Comparison of ENCODE assay signal across 1 cellular context in the genomic region with DNA sequence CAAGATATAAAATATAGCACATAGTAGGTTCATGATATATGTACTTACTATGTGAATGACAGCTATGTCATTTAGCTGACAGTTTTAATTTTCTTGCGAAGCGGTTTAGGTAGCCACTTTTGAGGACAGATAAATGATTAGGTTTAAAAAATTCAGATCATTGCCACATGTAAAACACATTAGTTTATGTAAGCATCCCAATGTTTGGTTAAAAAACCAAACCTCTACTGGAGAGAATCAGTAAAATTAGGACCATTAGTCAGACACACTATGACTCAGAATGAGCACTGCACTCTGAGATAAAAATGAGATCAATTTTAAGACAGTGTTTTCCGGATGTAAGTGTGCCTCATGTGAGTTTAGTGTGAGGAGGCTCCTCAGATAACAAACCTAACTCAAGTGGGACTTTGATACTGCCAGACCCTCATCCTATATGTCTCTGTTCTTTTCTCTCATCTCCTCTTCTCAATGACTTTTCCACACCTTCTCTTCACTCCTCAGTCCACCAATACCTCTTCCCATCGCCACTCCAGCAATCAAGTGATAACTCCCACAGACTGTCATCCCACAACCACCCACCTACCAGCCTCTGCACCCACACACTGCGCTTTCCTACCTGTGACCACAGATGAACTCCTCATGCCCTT.
TF ChIP-seq lines count a peak whose summit lies in the region.

No MANE protein-coding gene starts in this region.

TF ChIP-seq in K562, 482 proteins besides CTCF, POLR2A, EP300 and RAD21 (continued from another document):
- TF ChIP-seq, protein P1, sequence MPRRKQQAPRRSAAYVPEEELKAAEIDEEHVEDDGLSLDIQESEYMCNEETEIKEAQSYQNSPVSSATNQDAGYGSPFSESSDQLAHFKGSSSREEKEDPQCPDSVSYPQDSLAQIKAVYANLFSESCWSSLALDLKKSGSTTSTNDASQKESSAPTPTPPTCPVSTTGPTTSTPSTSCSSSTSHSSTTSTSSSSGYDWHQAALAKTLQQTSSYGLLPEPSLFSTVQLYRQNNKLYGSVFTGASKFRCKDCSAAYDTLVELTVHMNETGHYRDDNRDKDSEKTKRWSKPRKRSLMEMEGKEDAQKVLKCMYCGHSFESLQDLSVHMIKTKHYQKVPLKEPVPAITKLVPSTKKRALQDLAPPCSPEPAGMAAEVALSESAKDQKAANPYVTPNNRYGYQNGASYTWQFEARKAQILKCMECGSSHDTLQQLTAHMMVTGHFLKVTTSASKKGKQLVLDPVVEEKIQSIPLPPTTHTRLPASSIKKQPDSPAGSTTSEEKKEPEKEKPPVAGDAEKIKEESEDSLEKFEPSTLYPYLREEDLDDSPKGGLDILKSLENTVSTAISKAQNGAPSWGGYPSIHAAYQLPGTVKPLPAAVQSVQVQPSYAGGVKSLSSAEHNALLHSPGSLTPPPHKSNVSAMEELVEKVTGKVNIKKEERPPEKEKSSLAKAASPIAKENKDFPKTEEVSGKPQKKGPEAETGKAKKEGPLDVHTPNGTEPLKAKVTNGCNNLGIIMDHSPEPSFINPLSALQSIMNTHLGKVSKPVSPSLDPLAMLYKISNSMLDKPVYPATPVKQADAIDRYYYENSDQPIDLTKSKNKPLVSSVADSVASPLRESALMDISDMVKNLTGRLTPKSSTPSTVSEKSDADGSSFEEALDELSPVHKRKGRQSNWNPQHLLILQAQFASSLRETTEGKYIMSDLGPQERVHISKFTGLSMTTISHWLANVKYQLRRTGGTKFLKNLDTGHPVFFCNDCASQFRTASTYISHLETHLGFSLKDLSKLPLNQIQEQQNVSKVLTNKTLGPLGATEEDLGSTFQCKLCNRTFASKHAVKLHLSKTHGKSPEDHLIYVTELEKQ (CRISPR knock-in tag; IDR thresholded peaks at IDR 0.05), result no peak
- no peak for TF ChIP-seq NFATC3 (IDR thresholded peaks at IDR 0.05)
- peak; percentile 76 for TF ChIP-seq NFE2 (IDR thresholded peaks at IDR 0.05; ENCODE audit: low read depth)
- TF ChIP-seq, protein P2, sequence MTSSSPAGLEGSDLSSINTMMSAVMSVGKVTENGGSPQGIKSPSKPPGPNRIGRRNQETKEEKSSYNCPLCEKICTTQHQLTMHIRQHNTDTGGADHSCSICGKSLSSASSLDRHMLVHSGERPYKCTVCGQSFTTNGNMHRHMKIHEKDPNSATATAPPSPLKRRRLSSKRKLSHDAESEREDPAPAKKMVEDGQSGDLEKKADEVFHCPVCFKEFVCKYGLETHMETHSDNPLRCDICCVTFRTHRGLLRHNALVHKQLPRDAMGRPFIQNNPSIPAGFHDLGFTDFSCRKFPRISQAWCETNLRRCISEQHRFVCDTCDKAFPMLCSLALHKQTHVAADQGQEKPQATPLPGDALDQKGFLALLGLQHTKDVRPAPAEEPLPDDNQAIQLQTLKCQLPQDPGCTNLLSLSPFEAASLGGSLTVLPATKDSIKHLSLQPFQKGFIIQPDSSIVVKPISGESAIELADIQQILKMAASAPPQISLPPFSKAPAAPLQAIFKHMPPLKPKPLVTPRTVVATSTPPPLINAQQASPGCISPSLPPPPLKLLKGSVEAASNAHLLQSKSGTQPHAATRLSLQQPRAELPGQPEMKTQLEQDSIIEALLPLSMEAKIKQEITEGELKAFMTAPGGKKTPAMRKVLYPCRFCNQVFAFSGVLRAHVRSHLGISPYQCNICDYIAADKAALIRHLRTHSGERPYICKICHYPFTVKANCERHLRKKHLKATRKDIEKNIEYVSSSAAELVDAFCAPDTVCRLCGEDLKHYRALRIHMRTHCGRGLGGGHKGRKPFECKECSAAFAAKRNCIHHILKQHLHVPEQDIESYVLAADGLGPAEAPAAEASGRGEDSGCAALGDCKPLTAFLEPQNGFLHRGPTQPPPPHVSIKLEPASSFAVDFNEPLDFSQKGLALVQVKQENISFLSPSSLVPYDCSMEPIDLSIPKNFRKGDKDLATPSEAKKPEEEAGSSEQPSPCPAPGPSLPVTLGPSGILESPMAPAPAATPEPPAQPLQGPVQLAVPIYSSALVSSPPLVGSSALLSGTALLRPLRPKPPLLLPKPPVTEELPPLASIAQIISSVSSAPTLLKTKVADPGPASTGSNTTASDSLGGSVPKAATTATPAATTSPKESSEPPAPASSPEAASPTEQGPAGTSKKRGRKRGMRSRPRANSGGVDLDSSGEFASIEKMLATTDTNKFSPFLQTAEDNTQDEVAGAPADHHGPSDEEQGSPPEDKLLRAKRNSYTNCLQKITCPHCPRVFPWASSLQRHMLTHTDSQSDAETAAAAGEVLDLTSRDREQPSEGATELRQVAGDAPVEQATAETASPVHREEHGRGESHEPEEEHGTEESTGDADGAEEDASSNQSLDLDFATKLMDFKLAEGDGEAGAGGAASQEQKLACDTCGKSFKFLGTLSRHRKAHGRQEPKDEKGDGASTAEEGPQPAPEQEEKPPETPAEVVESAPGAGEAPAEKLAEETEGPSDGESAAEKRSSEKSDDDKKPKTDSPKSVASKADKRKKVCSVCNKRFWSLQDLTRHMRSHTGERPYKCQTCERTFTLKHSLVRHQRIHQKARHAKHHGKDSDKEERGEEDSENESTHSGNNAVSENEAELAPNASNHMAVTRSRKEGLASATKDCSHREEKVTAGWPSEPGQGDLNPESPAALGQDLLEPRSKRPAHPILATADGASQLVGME (CRISPR knock-in tag; IDR thresholded peaks at IDR 0.05), result no peak
- no peak for TF ChIP-seq SIRT6 (IDR thresholded peaks at IDR 0.05; ENCODE audit: low read depth, low read length)
- TF ChIP-seq, protein P3, sequence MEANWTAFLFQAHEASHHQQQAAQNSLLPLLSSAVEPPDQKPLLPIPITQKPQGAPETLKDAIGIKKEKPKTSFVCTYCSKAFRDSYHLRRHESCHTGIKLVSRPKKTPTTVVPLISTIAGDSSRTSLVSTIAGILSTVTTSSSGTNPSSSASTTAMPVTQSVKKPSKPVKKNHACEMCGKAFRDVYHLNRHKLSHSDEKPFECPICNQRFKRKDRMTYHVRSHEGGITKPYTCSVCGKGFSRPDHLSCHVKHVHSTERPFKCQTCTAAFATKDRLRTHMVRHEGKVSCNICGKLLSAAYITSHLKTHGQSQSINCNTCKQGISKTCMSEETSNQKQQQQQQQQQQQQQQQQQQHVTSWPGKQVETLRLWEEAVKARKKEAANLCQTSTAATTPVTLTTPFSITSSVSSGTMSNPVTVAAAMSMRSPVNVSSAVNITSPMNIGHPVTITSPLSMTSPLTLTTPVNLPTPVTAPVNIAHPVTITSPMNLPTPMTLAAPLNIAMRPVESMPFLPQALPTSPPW (CRISPR knock-in tag; IDR thresholded peaks at IDR 0.05), result peak; percentile 35
- TF ChIP-seq, protein P4, sequence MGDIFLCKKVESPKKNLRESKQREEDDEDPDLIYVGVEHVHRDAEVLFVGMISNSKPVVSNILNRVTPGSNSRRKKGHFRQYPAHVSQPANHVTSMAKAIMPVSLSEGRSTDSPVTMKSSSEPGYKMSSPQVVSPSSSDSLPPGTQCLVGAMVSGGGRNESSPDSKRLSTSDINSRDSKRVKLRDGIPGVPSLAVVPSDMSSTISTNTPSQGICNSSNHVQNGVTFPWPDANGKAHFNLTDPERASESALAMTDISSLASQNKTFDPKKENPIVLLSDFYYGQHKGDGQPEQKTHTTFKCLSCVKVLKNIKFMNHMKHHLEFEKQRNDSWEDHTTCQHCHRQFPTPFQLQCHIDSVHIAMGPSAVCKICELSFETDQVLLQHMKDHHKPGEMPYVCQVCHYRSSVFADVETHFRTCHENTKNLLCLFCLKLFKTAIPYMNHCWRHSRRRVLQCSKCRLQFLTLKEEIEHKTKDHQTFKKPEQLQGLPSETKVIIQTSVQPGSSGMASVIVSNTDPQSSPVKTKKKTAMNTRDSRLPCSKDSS (IDR thresholded peaks at IDR 0.05; ENCODE audit: low read depth, partially characterized antibody), result no peak
- TF ChIP-seq ZNF445 (CRISPR knock-in tag; IDR thresholded peaks at IDR 0.05; ENCODE audit: low read depth), result no peak
- TF ChIP-seq CHCHD3 (CRISPR knock-in tag; IDR thresholded peaks at IDR 0.05), result no peak
- TF ChIP-seq CBX3 (IDR thresholded peaks at IDR 0.05; ENCODE audit: borderline replicate concordance in 1 of 2, low read length in 2 of 2), result peak in 1 of 2 experiments; percentile 57; a peak in 1 of 3 replicates
- 0 out of 2 replicates have a peak, but pooled peaks have one; percentile 40 for TF ChIP-seq MBD2 (IDR thresholded peaks at IDR 0.05; ENCODE audit: borderline replicate concordance, low read depth)
- peak; percentile 79 for TF ChIP-seq NBN (IDR thresholded peaks at IDR 0.05; ENCODE audit: low read depth)
- no peak for TF ChIP-seq ARHGAP35 (IDR thresholded peaks at IDR 0.05; ENCODE audit: partially characterized antibody)
- TF ChIP-seq TBP (optimal IDR thresholded peaks at IDR 0.05; ENCODE audit: low read depth, low read length), result no peak
- TF ChIP-seq ZEB2 (IDR thresholded peaks at IDR 0.05), result peak; percentile 87
- TF ChIP-seq MYC (IDR thresholded peaks at IDR 0.05; ENCODE audit: low read depth, low read length), result no peak
- TF ChIP-seq MYC (CRISPR knock-in tag; IDR thresholded peaks at IDR 0.05; ENCODE audit: borderline replicate concordance, low read depth), result no peak
- no peak for TF ChIP-seq HNRNPUL1 (IDR thresholded peaks at IDR 0.05; ENCODE audit: low read length)
- no peak for TF ChIP-seq CBFB (CRISPR knock-in tag; IDR thresholded peaks at IDR 0.05)
- TF ChIP-seq TAF1 (IDR thresholded peaks at IDR 0.05; ENCODE audit: control insufficient read depth, extremely low read depth, insufficient read depth, low read length, severe bottlenecking), result no peak
- TF ChIP-seq RFX7 (CRISPR knock-in tag; IDR thresholded peaks at IDR 0.05), result no peak
- no peak for TF ChIP-seq FOXJ2 (tag; IDR thresholded peaks at IDR 0.05)
- peak; percentile 45; the same call in 1 of the 2 replicates for TF ChIP-seq RBFOX2 (IDR thresholded peaks at IDR 0.05; ENCODE audit: low read depth, low read length)
- TF ChIP-seq, protein P5, sequence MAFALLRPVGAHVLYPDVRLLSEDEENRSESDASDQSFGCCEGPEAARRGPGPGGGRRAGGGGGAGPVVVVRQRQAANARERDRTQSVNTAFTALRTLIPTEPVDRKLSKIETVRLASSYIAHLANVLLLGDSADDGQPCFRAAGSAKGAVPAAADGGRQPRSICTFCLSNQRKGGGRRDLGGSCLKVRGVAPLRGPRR (CRISPR knock-in tag; IDR thresholded peaks at IDR 0.05), result no peak
- TF ChIP-seq, protein P6, sequence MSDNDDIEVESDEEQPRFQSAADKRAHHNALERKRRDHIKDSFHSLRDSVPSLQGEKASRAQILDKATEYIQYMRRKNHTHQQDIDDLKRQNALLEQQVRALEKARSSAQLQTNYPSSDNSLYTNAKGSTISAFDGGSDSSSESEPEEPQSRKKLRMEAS (CRISPR knock-in tag; IDR thresholded peaks at IDR 0.05), result no peak
- TF ChIP-seq FOXP1 (CRISPR knock-in tag; IDR thresholded peaks at IDR 0.05), result no peak
- TF ChIP-seq ZNF212 (CRISPR knock-in tag; IDR thresholded peaks at IDR 0.05), result no peak
- no peak for TF ChIP-seq ZNF707 (CRISPR knock-in tag; conservative IDR thresholded peaks at IDR 0.05)
- 0 out of 2 replicates have a peak, but pooled peaks have one; percentile 18 for TF ChIP-seq ZNF253 (CRISPR knock-in tag; conservative IDR thresholded peaks at IDR 0.05)
- TF ChIP-seq, protein P7, sequence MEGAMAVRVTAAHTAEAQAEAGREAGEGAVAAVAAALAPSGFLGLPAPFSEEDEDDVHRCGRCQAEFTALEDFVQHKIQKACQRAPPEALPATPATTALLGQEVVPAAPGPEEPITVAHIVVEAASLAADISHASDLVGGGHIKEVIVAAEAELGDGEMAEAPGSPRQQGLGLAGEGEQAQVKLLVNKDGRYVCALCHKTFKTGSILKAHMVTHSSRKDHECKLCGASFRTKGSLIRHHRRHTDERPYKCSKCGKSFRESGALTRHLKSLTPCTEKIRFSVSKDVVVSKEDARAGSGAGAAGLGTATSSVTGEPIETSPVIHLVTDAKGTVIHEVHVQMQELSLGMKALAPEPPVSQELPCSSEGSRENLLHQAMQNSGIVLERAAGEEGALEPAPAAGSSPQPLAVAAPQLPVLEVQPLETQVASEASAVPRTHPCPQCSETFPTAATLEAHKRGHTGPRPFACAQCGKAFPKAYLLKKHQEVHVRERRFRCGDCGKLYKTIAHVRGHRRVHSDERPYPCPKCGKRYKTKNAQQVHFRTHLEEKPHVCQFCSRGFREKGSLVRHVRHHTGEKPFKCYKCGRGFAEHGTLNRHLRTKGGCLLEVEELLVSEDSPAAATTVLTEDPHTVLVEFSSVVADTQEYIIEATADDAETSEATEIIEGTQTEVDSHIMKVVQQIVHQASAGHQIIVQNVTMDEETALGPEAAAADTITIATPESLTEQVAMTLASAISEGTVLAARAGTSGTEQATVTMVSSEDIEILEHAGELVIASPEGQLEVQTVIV (CRISPR knock-in tag; IDR thresholded peaks at IDR 0.05; ENCODE audit: borderline replicate concordance), result no peak
- TF ChIP-seq KLF13 (tag; IDR thresholded peaks at IDR 0.05; ENCODE audit: borderline replicate concordance, low read depth), result no peak
- TF ChIP-seq, protein P8, sequence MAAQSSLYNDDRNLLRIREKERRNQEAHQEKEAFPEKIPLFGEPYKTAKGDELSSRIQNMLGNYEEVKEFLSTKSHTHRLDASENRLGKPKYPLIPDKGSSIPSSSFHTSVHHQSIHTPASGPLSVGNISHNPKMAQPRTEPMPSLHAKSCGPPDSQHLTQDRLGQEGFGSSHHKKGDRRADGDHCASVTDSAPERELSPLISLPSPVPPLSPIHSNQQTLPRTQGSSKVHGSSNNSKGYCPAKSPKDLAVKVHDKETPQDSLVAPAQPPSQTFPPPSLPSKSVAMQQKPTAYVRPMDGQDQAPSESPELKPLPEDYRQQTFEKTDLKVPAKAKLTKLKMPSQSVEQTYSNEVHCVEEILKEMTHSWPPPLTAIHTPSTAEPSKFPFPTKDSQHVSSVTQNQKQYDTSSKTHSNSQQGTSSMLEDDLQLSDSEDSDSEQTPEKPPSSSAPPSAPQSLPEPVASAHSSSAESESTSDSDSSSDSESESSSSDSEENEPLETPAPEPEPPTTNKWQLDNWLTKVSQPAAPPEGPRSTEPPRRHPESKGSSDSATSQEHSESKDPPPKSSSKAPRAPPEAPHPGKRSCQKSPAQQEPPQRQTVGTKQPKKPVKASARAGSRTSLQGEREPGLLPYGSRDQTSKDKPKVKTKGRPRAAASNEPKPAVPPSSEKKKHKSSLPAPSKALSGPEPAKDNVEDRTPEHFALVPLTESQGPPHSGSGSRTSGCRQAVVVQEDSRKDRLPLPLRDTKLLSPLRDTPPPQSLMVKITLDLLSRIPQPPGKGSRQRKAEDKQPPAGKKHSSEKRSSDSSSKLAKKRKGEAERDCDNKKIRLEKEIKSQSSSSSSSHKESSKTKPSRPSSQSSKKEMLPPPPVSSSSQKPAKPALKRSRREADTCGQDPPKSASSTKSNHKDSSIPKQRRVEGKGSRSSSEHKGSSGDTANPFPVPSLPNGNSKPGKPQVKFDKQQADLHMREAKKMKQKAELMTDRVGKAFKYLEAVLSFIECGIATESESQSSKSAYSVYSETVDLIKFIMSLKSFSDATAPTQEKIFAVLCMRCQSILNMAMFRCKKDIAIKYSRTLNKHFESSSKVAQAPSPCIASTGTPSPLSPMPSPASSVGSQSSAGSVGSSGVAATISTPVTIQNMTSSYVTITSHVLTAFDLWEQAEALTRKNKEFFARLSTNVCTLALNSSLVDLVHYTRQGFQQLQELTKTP (IDR thresholded peaks at IDR 0.05; ENCODE audit: low read depth in 1 of 2, partially characterized antibody in 2 of 2), result peak in 1 of 2 experiments; percentile 82
- no peak for TF ChIP-seq SLC30A9 (CRISPR knock-in tag; IDR thresholded peaks at IDR 0.05)
- TF ChIP-seq MTA2 (IDR thresholded peaks at IDR 0.05; ENCODE audit: low read depth), result peak; percentile 56
- no peak for TF ChIP-seq ZNF3 (CRISPR knock-in tag; IDR thresholded peaks at IDR 0.05)
- TF ChIP-seq ZFP30 (CRISPR knock-in tag; IDR thresholded peaks at IDR 0.05; ENCODE audit: borderline replicate concordance), result no peak
- no peak for TF ChIP-seq GTF2F1 (IDR thresholded peaks at IDR 0.05; ENCODE audit: low read depth, low read length)
- TF ChIP-seq NFIC (IDR thresholded peaks at IDR 0.05), result peak; percentile 46; the same call in 1 of the 2 replicates
